ENCODE assay signal across 16 cellular contexts in genomic region chr9:114811301-114811700, GRCh38. TPM values are rescaled to one million over a fixed set of nuclear protein-coding genes. Genes with fewer than 3 reads are reported as not detected.
DNase-seq lines count a peak whose midpoint lies in the region; ATAC-seq and TF ChIP-seq lines count a peak whose summit lies in the region.
"Had no signal": no experiment of that assay in that cellular context is flagged by ENCODE, and none has a peak within 500 bp of the region (broad histone marks: within the 10 kb centered on the region; RNA-seq: fewer than 3 reads in every experiment).

No MANE protein-coding gene starts in this region.

- no peak overlapping the region for H3K56ac ChIP-seq in IMR-90 (ENCODE audit: extremely low read depth, insufficient read depth, low read length)

- no peak overlapping the region for H4K8ac ChIP-seq in IMR-90 (ENCODE audit: low read depth in 2 of 2, low read length in 2 of 2)

- peaks cover 4% of the 10 kb centered on the region for H3K9me1 ChIP-seq in IMR-90 (ENCODE audit: insufficient read depth, low read length)

- ATAC-seq in IMR-90 (ENCODE audit: low read depth) (no peak), upper lobe of left lung (ENCODE audit: low FRiP score in 2 of 2) (no peak)
- ATAC-seq: naive thymus-derived CD8-positive, alpha-beta T cell; WTC11 had no signal

- DNase-seq in IMR-90 (no peak), RPMI7951 (ENCODE audit: low read depth) (peak; percentile 68), fibroblast of pulmonary artery (ENCODE audit: low read depth) (peak; percentile 79), renal cortical epithelial cell (ENCODE audit: low read depth) (peak; percentile 62), upper lobe of left lung (no peak), RWPE1 (ENCODE audit: low spot score) (no peak)
- DNase-seq in stimulated activated CD8-positive, alpha-beta memory T cell treated with anti-CD3 and anti-CD28 coated beads, Interleukin-4, amount 100 ng/mL, for 48 hours, result no peak
- no peak for DNase-seq in activated naive CD4-positive, alpha-beta T cell treated with Interleukin-2 at 50 U/mL for 16 hours
- DNase-seq: BE2C; head of caudate nucleus; naive thymus-derived CD8-positive, alpha-beta T cell; NCI-H345; testis had no signal

- no peak overlapping the region for H3K14ac ChIP-seq in IMR-90 (replicated peaks; ENCODE audit: low read depth, low read length)

- no peak for TF ChIP-seq EP300 in upper lobe of left lung (IDR thresholded peaks at IDR 0.05)

- H3K9me3 ChIP-seq in IMR-90 (ENCODE audit: control insufficient read depth, insufficient read depth, low read length) (peaks cover 3% of the 10 kb centered on the region; the same call in 1 of the 2 replicates), upper lobe of left lung (no peaks in the 10 kb centered on the region)
- H3K9me3 ChIP-seq: BE2C, breast epithelium, testis had no signal

- no peak overlapping the region for H3K23ac ChIP-seq in IMR-90 (ENCODE audit: low read depth, low read length)

- POLR2A ChIA-PET in IMR-90 (lab: Charles Lee; ENCODE audit: unreplicated experiment) (no interaction called here), RWPE1 (lab: Yijun Ruan, JAX; ENCODE audit: low non-redundant PET) (no interaction called here)

- H3K18ac ChIP-seq in IMR-90 (ENCODE audit: low read depth, low read length), result no peak overlapping the region

- H3K27me3 ChIP-seq in IMR-90 (ENCODE audit: control insufficient read depth, insufficient read depth, low read length) (peaks cover 13% of the 10 kb centered on the region), upper lobe of left lung (no peaks in the 10 kb centered on the region)
- H3K27me3 ChIP-seq: BE2C, breast epithelium, testis had no signal

- TF ChIP-seq CTCF in IMR-90 (conservative IDR thresholded peaks at IDR 0.05; ENCODE audit: low read depth, low read length), result no peak
- no peak for TF ChIP-seq CTCF in fibroblast of pulmonary artery (IDR thresholded peaks at IDR 0.05; ENCODE audit: low read length, missing control alignments)
- no peak for TF ChIP-seq CTCF in upper lobe of left lung (IDR thresholded peaks at IDR 0.05)
- TF ChIP-seq CTCF in RWPE1 (conservative IDR thresholded peaks at IDR 0.05; ENCODE audit: low read depth), result no peak

- peak overlapping the region; percentile 24; the same call in 1 of the 2 replicates for H2AK5ac ChIP-seq in IMR-90 (ENCODE audit: low read depth, low read length)

- no peak overlapping the region for H2BK15ac ChIP-seq in IMR-90 (ENCODE audit: low read depth, low read length)

- H2AK9ac ChIP-seq in IMR-90 (replicated peaks; ENCODE audit: low read depth, low read length, poor library complexity), result no peak overlapping the region

- no peak overlapping the region for H3K4me3 ChIP-seq in IMR-90 (ENCODE audit: insufficient read depth, low read depth, low read length)
- no peak overlapping the region for H3K4me3 ChIP-seq in fibroblast of pulmonary artery (replicated peaks; ENCODE audit: low read depth, low read length)
- no peak overlapping the region for H3K4me3 ChIP-seq in upper lobe of left lung
- H3K4me3 ChIP-seq: breast epithelium, lung, testis had no signal

- no peaks in the 10 kb centered on the region for H4K20me1 ChIP-seq in IMR-90 (ENCODE audit: insufficient read depth, low read length)

- no peak overlapping the region for H4K5ac ChIP-seq in IMR-90 (ENCODE audit: low read depth, low read length)

- no peak for TF ChIP-seq RAD21 in IMR-90 (IDR thresholded peaks at IDR 0.05; ENCODE audit: low read length)

- no peaks in the 10 kb centered on the region for H3K79me1 ChIP-seq in IMR-90 (ENCODE audit: low read depth in 1 of 2, low read length in 2 of 2)

- BruUV-seq in IMR-90 (replicated peaks; lab: Mats Ljungman, UMichigan), result no TSS peak

- no CpG with 5 or more reads among the region's 4 CpGs for WGBS in IMR-90 (ENCODE audit: extremely low coverage in 2 of 2, insufficient read length in 1 of 2), 2 experiments
- WGBS in upper lobe of left lung, 2 donors, result 71 to 89% methylated on average over 4 of the region's 4 CpGs

- H3K4me1 ChIP-seq in IMR-90 (ENCODE audit: control insufficient read depth, insufficient read depth, low read length) (peaks cover under 1% of the 10 kb centered on the region), upper lobe of left lung (peaks cover 3 to 8% (median 4%) of the 10 kb centered on the region in 4 donors)
- H3K4me1 ChIP-seq: BE2C, testis had no signal

- no peak overlapping the region for H2BK120ac ChIP-seq in IMR-90 (ENCODE audit: low read depth, low read length)

- H3K4ac ChIP-seq in IMR-90 (ENCODE audit: low read depth, low read length), result no peak overlapping the region

- H4K91ac ChIP-seq in IMR-90 (ENCODE audit: insufficient read depth, low read depth, low read length), result no peak overlapping the region

- CTCF ChIA-PET in IMR-90 (lab: Yijun Ruan, JAX) (interaction anchor here (1.3 to 1.4 kb wide), 2 partner anchors 13 to 97 kb away, joined by 3 to 4 read pairs; no protein-coding TSS in a partner anchor), RWPE1 (lab: Yijun Ruan, JAX) (interaction anchor here (1.0 kb wide), 1 partner anchor 109 kb away, joined by 3 read pairs; no protein-coding TSS in a partner anchor)

- no peak overlapping the region for H3K4me2 ChIP-seq in IMR-90 (ENCODE audit: low read depth, low read length)

- intact Hi-C loops in IMR-90 (cut with micrococcal nuclease), result no loop called here

- in situ Hi-C loops in IMR-90 (cut with MboI; ENCODE audit: low sequenced_read_pairs), result no loop called here

- H3K27ac ChIP-seq in IMR-90 (ENCODE audit: insufficient read depth, low read length) (no peak overlapping the region), upper lobe of left lung (no peak overlapping the region), RWPE1 (no peak overlapping the region)
- H3K27ac ChIP-seq: breast epithelium, testis had no signal

- dilution Hi-C loops in IMR-90 (cut with HindIII; ENCODE audit: low sequenced_read_pairs, unreplicated experiment), result no loop called here

- no peak overlapping the region for H2BK20ac ChIP-seq in IMR-90 (ENCODE audit: low read depth, low read length)

- H2AFZ ChIP-seq in IMR-90 (replicated peaks; ENCODE audit: low read length, poor library complexity), result no peak overlapping the region

- TF ChIP-seq POLR2A in IMR-90 (IDR thresholded peaks at IDR 0.05; ENCODE audit: low read depth, low read length) (no peak), upper lobe of left lung (IDR thresholded peaks at IDR 0.05) (no peak)

- H3K36me3 ChIP-seq in IMR-90 (ENCODE audit: control insufficient read depth, insufficient read depth, low read length) (no peaks in the 10 kb centered on the region), upper lobe of left lung (no peaks in the 10 kb centered on the region)
- H3K36me3 ChIP-seq: BE2C, breast epithelium had no signal

- H2BK5ac ChIP-seq in IMR-90 (ENCODE audit: low read depth, low read length, poor library complexity, severe bottlenecking), result no peak overlapping the region

- no peak overlapping the region for H3K9ac ChIP-seq in IMR-90 (ENCODE audit: low read depth, low read length)

TF ChIP-seq in IMR-90, 13 proteins besides CTCF, POLR2A, EP300 and RAD21:
- no peak for TF ChIP-seq NFE2L2 (IDR thresholded peaks at IDR 0.05; ENCODE audit: low read depth, low read length)
- no peak for TF ChIP-seq FOS (IDR thresholded peaks at IDR 0.05; ENCODE audit: low read depth, low read length)
- TF ChIP-seq BHLHE40 (IDR thresholded peaks at IDR 0.05; ENCODE audit: low read depth, low read length), result no peak
- no peak for TF ChIP-seq SMC3 (IDR thresholded peaks at IDR 0.05; ENCODE audit: low read depth, low read length)
- no peak for TF ChIP-seq CHD1 (IDR thresholded peaks at IDR 0.05; ENCODE audit: low read depth, low read length)
- TF ChIP-seq, protein P1, sequence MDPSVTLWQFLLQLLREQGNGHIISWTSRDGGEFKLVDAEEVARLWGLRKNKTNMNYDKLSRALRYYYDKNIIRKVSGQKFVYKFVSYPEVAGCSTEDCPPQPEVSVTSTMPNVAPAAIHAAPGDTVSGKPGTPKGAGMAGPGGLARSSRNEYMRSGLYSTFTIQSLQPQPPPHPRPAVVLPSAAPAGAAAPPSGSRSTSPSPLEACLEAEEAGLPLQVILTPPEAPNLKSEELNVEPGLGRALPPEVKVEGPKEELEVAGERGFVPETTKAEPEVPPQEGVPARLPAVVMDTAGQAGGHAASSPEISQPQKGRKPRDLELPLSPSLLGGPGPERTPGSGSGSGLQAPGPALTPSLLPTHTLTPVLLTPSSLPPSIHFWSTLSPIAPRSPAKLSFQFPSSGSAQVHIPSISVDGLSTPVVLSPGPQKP (IDR thresholded peaks at IDR 0.05; ENCODE audit: borderline replicate concordance, low read depth, low read length), result no peak
- TF ChIP-seq MAZ (IDR thresholded peaks at IDR 0.05; ENCODE audit: borderline replicate concordance, low read depth, low read length), result no peak
- TF ChIP-seq MXI1 (IDR thresholded peaks at IDR 0.05; ENCODE audit: borderline replicate concordance, low read depth, low read length), result no peak
- TF ChIP-seq MAFK (IDR thresholded peaks at IDR 0.05; ENCODE audit: low read depth, low read length), result no peak
- TF ChIP-seq CEBPB (IDR thresholded peaks at IDR 0.05; ENCODE audit: low read depth, low read length), result no peak
- no peak for TF ChIP-seq RCOR1 (IDR thresholded peaks at IDR 0.05; ENCODE audit: insufficient replicate concordance, low read length)
- TF ChIP-seq, protein P2, sequence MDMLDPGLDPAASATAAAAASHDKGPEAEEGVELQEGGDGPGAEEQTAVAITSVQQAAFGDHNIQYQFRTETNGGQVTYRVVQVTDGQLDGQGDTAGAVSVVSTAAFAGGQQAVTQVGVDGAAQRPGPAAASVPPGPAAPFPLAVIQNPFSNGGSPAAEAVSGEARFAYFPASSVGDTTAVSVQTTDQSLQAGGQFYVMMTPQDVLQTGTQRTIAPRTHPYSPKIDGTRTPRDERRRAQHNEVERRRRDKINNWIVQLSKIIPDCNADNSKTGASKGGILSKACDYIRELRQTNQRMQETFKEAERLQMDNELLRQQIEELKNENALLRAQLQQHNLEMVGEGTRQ (IDR thresholded peaks at IDR 0.05; ENCODE audit: low read depth, low read length), result no peak
- TF ChIP-seq RFX5 (IDR thresholded peaks at IDR 0.05; ENCODE audit: low read depth, low read length), result no peak

RNA-seq across cellular contexts. Expression of gene TNFSF15, which starts 5.5 kb away (rescaled TPM):
- total RNA-seq in IMR-90 (2012; rRNA removed) (under 0.01 and 0.18 TPM in 2 replicates), renal cortical epithelial cell (1.3 and 7.3 TPM in 2 replicates), upper lobe of left lung (10 to 100 TPM in 1 of 6 donors, 1 to 10 TPM in 5; 1.4 to 11.0 (median 5.6) TPM)
- polyA plus RNA-seq in IMR-90 (2012; rRNA removed), result 0.01 and 0.03 TPM in 2 replicates
- 0.01 TPM in 1 of 2 replicates, not detected in the other for polyA plus RNA-seq in IMR-90 (2012; cell fraction: cytosol; rRNA removed)
- polyA plus RNA-seq in IMR-90 (2012; cell fraction: nucleus; rRNA removed; ENCODE audit: low replicate concordance), result 0.01 and 0.03 TPM in 2 replicates
- 0.24 and 0.49 TPM in 2 replicates for total RNA-seq in RPMI7951 (2014; rRNA removed; shearing (Covaris generic))
- total RNA-seq: naive thymus-derived CD8-positive, alpha-beta T cell had no signal
- polyA plus RNA-seq: naive thymus-derived CD8-positive, alpha-beta T cell had no signal

Comparison
In these comparisons a context has a peak if more than half of its experiments do, and no peak if none do; other contexts are left out.
1. DNase-seq: peak in RPMI7951 (single experiment), fibroblast of pulmonary artery (single experiment) and renal cortical epithelial cell (single experiment); none in IMR-90 (single experiment), upper lobe of left lung (0 of 2), stimulated activated CD8-positive, alpha-beta memory T cell treated with anti-CD3 and anti-CD28 coated beads, Interleukin-4, amount 100 ng/mL, for 48 hours (single experiment), activated naive CD4-positive, alpha-beta T cell treated with Interleukin-2 at 50 U/mL for 16 hours (single experiment) and RWPE1 (single experiment).